ENCODE assay signal across 22 cellular contexts in the genomic region with DNA sequence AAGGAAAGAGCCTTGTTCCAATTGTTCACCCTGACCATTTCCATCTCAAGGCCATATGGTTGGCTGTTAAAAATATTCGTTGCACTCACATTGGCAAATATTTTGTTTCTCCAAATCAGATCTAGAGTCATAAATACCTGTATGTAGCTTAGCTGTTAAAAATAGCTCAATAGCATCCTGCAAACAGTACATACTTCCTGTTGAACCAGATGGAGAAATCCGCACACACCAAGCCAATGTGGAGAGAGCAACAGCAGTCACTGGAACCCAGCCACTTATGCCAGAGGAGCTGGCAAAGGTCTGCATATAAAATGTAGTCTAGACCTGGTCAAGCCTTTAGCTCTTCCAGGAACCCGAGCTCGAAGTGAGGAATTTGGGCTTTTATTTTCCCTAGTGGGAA.
DNase-seq lines count a peak whose midpoint lies in the region; TF ChIP-seq lines count a peak whose summit lies in the region.
"Had no signal": no experiment of that assay in that cellular context is flagged by ENCODE, and none has a peak within 500 bp of the region (broad histone marks: within the 10 kb centered on the region; RNA-seq: fewer than 3 reads in every experiment).

No MANE protein-coding gene starts in this region.

- intact Hi-C loops in prostate gland (cut with DNase I), result no loop called here
- intact Hi-C loops in OCI-LY7 (cut with micrococcal nuclease; ENCODE audit: unreplicated experiment), result no loop called here

- H3K4me1 ChIP-seq in prostate gland (replicated peaks), result no peaks in the 10 kb centered on the region
- H3K4me1 ChIP-seq in OCI-LY7 (ENCODE audit: insufficient read depth, low read length, poor library complexity, severe bottlenecking), result no peaks in the 10 kb centered on the region
- H3K4me1 ChIP-seq: A549 had no signal

- H2AFZ ChIP-seq in OCI-LY7 (ENCODE audit: low read length), result no peak overlapping the region
- H2AFZ ChIP-seq: GM23248 had no signal

- H3K9me3 ChIP-seq in prostate gland (no peaks in the 10 kb centered on the region), OCI-LY7 (ENCODE audit: low read length) (no peaks in the 10 kb centered on the region)

- CTCF ChIA-PET in OCI-LY7 (lab: Charles Lee; ENCODE audit: unreplicated experiment), result no interaction called here

- no peaks in the 10 kb centered on the region for H3K79me2 ChIP-seq in OCI-LY7 (ENCODE audit: insufficient read depth, low read depth, low read length)

- no peak for TF ChIP-seq POLR2A in prostate gland (IDR thresholded peaks at IDR 0.05)

- in situ Hi-C loops in G401 (cut with HindIII; ENCODE audit: low sequenced_read_pairs), result no loop called here

- H3K27me3 ChIP-seq in prostate gland (replicated peaks; ENCODE audit: insufficient read depth), result no peaks in the 10 kb centered on the region
- H3K27me3 ChIP-seq: MG63 had no signal

- H4K20me1 ChIP-seq in OCI-LY7 (ENCODE audit: insufficient read depth, low read length), result no peaks in the 10 kb centered on the region

- no peaks in the 10 kb centered on the region for H3K36me3 ChIP-seq in prostate gland
- H3K36me3 ChIP-seq in OCI-LY7 (ENCODE audit: insufficient read depth, low read length), result no peaks in the 10 kb centered on the region
- H3K36me3 ChIP-seq: MG63 had no signal

- BruUV-seq in OCI-LY7 (replicated peaks; lab: Mats Ljungman, UMichigan), result no TSS peak

- POLR2A ChIA-PET in OCI-LY7 (lab: Charles Lee), result no interaction called here

- no peak overlapping the region for H3K4me3 ChIP-seq in prostate gland
- no peak overlapping the region for H3K4me3 ChIP-seq in OCI-LY7 (ENCODE audit: low read depth, low read length, poor library complexity, severe bottlenecking)
- H3K4me3 ChIP-seq: A549, GM12878, GM23248, MG63 had no signal

- DNase-seq in NCI-H748 (lab: John Stamatoyannopoulos, UW; ENCODE audit: unreplicated experiment), result peak; percentile 12
- DNase-seq in NCI-H748 treated with DMSO at 0.1 percent for 48 hours (lab: John Stamatoyannopoulos, UW), result no peak
- peak; percentile 28 for DNase-seq in G401 (ENCODE audit: low spot score)
- peak; percentile 18 for DNase-seq in SHP77 treated with DMSO at 0.1 percent for 48 hours (lab: John Stamatoyannopoulos, UW)
- peak; percentile 12 for DNase-seq in prostate gland (ENCODE audit: low spot score)
- DNase-seq in germinal center (ENCODE audit: low spot score), result no peak
- no peak for DNase-seq in OCI-LY7 (ENCODE audit: low spot score)
- DNase-seq: CD8-positive, alpha-beta memory T cell; HCEC 1CT; IMR-90; MG63; NCI-H1048; NCI-H1436; NCI-H1930; NCI-H524 treated with DMSO at 0.1 percent for 48 hours; OCI-M1; SIG-M5; T-helper 1 cell had no signal

- 55% methylated on average over 4 of the region's 4 CpGs for WGBS in prostate gland

- H3K9me2 ChIP-seq in OCI-LY7 (ENCODE audit: insufficient read depth, low read length), result no peaks in the 10 kb centered on the region

- TF ChIP-seq CTCF in prostate gland (IDR thresholded peaks at IDR 0.05) (no peak), OCI-LY7 (conservative IDR thresholded peaks at IDR 0.05; ENCODE audit: low read length) (no peak)

- H3K27ac ChIP-seq in prostate gland (no peak overlapping the region), OCI-LY7 (ENCODE audit: low read depth, low read length, poor library complexity, severe bottlenecking) (no peak overlapping the region)
- H3K27ac ChIP-seq: A549, GM23248, HL-60 had no signal

- H3K4me2 ChIP-seq in OCI-LY7 (ENCODE audit: low read length), result no peak overlapping the region
- H3K4me2 ChIP-seq: A549 had no signal

Comparison
In these comparisons a context has a peak if more than half of its experiments do, and no peak if none do; other contexts are left out.
1. DNase-seq: peak in NCI-H748 (single experiment), G401 (single experiment), SHP77 treated with DMSO at 0.1 percent for 48 hours (single experiment) and prostate gland (single experiment); none in NCI-H748 treated with DMSO at 0.1 percent for 48 hours (single experiment), germinal center (single experiment) and OCI-LY7 (single experiment).